Comparison of ENCODE assay signal across 13 cellular contexts in genomic region chr11:2788751-2789140, GRCh38.
DNase-seq lines count a peak whose midpoint lies in the region; ATAC-seq, FAIRE-seq and TF ChIP-seq lines count a peak whose summit lies in the region.
"Had no signal": no experiment of that assay in that cellular context is flagged by ENCODE, and none has a peak within 500 bp of the region (broad histone marks: within the 10 kb centered on the region; RNA-seq: fewer than 3 reads in every experiment).

No MANE protein-coding gene starts in this region.

- peaks cover 13% of the 10 kb centered on the region for H3K4me1 Mint-ChIP-seq in progenitor cell of endocrine pancreas (ENCODE audit: low read depth)
- H3K4me1 Mint-ChIP-seq: activated T-helper 17 cell treated with anti-CD3 and anti-CD28 coated beads, Interleukin-2, amount 50 U/mL, for 72 hours had no signal

- H3K27ac Mint-ChIP-seq in progenitor cell of endocrine pancreas: peak overlapping the region; percentile 73
- H3K27ac Mint-ChIP-seq: activated T-helper 17 cell treated with anti-CD3 and anti-CD28 coated beads, Interleukin-2, amount 50 U/mL, for 72 hours; CD14-positive monocyte; stimulated activated naive B cell treated with anti-CD40 and anti-IgM and Interleukin-4, amounts not matched to agents 10 μg/mL and 1 μg/mL and 100 μg/mL, for 72 hours had no signal

- H3K79me2 ChIP-seq in K562 (ENCODE audit: control insufficient read depth, insufficient read depth, low read length) (no peaks in the 10 kb centered on the region), HepG2 (ENCODE audit: insufficient read depth, low read length) (no peaks in the 10 kb centered on the region)

- FAIRE-seq in K562 (lab: Jason Lieb, UNC): no peak
- FAIRE-seq in HepG2 (lab: Jason Lieb, UNC): no peak
- FAIRE-seq: GM12892 had no signal

- TF ChIP-seq RAD21 in K562 (CRISPR knock-in tag; conservative IDR thresholded peaks at IDR 0.05 in 1 of 2, IDR thresholded peaks at IDR 0.05 in 1 of 2) (no peak), HepG2 (CRISPR knock-in tag; IDR thresholded peaks at IDR 0.05) (no peak)

- in situ Hi-C loops in K562 (cut with MboI): no loop called here
- in situ Hi-C loops in HepG2 (cut with HindIII; ENCODE audit: extremely low pct_ligation_motif_present, low pct_unique_long_range_greater_than_20kb): no loop called here

- peak overlapping the region in 1 of 2 experiments; percentile 80; a peak in 2 of 4 replicates for H3K9ac ChIP-seq in K562 (ENCODE audit: insufficient read depth in 1 of 2, low read depth in 2 of 2, low read length in 2 of 2)
- no peak overlapping the region for H3K9ac ChIP-seq in HepG2 (ENCODE audit: insufficient read depth, low read depth, low read length)

- no TSS peak for BruUV-seq in K562 (replicated peaks; lab: Mats Ljungman, UMichigan)
- no TSS peak for BruUV-seq in HepG2 (replicated peaks; lab: Mats Ljungman, UMichigan)

- H3K36me3 ChIP-seq in HEK293 (ENCODE audit: control insufficient read depth in 2 of 2, insufficient read depth in 1 of 2, low read length in 2 of 2) (no peaks in the 10 kb centered on the region), K562 (ENCODE audit: control insufficient read depth, insufficient read depth, low read length) (no peaks in the 10 kb centered on the region), HepG2 (replicated peaks in 1 of 2; ENCODE audit: control insufficient read depth in 1 of 2, insufficient read depth in 2 of 2, low read length in 2 of 2) (no peaks in the 10 kb centered on the region)

- DNase-seq in K562 (ENCODE audit: extremely low read depth in 1 of 4, low spot score in 3 of 4) (no peak), HepG2 (ENCODE audit: low spot score) (no peak), progenitor cell of endocrine pancreas (ENCODE audit: low spot score, unreplicated experiment) (peak; percentile 8), NOMO-1 treated with DMSO at 0.1 percent for 48 hours (lab: John Stamatoyannopoulos, UW; ENCODE audit: unreplicated experiment) (no peak), ureter (ENCODE audit: low spot score) (no peak)
- no peak for DNase-seq in stimulated activated naive CD4-positive, alpha-beta T cell (lab: John Stamatoyannopoulos, UW)
- DNase-seq: stimulated activated naive B cell treated with anti-CD40 and anti-IgM and Interleukin-4, amounts not matched to agents 10 μg/mL and 1 μg/mL and 100 μg/mL, for 72 hours had no signal

- H3K9me1 ChIP-seq in K562 (ENCODE audit: control insufficient read depth, insufficient read depth, low read length): no peaks in the 10 kb centered on the region

- H3K4me2 ChIP-seq in K562 (ENCODE audit: insufficient read depth, low read length) (peak overlapping the region; percentile 34), HepG2 (ENCODE audit: low read depth, low read length) (peak overlapping the region; percentile 55)

- H2AFZ ChIP-seq in K562 (ENCODE audit: low read depth, low read length) (peak overlapping the region; percentile 43), HepG2 (ENCODE audit: low read length) (no peak overlapping the region)

- H3K9me3 Mint-ChIP-seq in progenitor cell of endocrine pancreas (ENCODE audit: low read depth): peaks cover 16% of the 10 kb centered on the region
- H3K9me3 Mint-ChIP-seq: activated T-helper 17 cell treated with anti-CD3 and anti-CD28 coated beads, Interleukin-2, amount 50 U/mL, for 72 hours had no signal

- H3K27me3 ChIP-seq in K562 (ENCODE audit: control insufficient read depth in 2 of 2, insufficient read depth in 2 of 2, low read length in 2 of 2) (no peaks in the 10 kb centered on the region), HepG2 (ENCODE audit: control insufficient read depth in 1 of 2, insufficient read depth in 2 of 2, low read length in 2 of 2) (peaks cover 19 to 40% of the 10 kb centered on the region in 2 experiments)

- H3K9me3 ChIP-seq in HEK293 (ENCODE audit: control insufficient read depth, insufficient read depth, low read depth, low read length) (no peaks in the 10 kb centered on the region), K562 (replicated peaks; ENCODE audit: control insufficient read depth, insufficient read depth, low read depth, low read length) (peaks cover 2% of the 10 kb centered on the region; the same call in 1 of the 2 replicates), HepG2 (ENCODE audit: low read length) (no peaks in the 10 kb centered on the region)

- H3K27me3 Mint-ChIP-seq in progenitor cell of endocrine pancreas: peaks cover 9% of the 10 kb centered on the region
- H3K27me3 Mint-ChIP-seq: activated T-helper 17 cell treated with anti-CD3 and anti-CD28 coated beads, Interleukin-2, amount 50 U/mL, for 72 hours had no signal

- H3K36me3 Mint-ChIP-seq in progenitor cell of endocrine pancreas (ENCODE audit: insufficient read depth): peaks cover 6% of the 10 kb centered on the region

- WGBS in K562 (ENCODE audit: insufficient coverage, low coverage, missing lambda C conversion rate): 40% methylated on average over 8 of the region's 9 CpGs
- 12% methylated on average over 5 of the region's 9 CpGs for WGBS in HepG2 (ENCODE audit: low lambda C conversion rate)

- H3K4me3 ChIP-seq in HEK293 (ENCODE audit: low read depth, low read length): no peak overlapping the region
- H3K4me3 ChIP-seq in K562: no peak overlapping the region
- H3K4me3 ChIP-seq in HepG2 (replicated peaks in 1 of 3; ENCODE audit: insufficient read depth in 1 of 3, low read depth in 2 of 3, low read length in 3 of 3): peak overlapping the region in 1 of 3 experiments; percentile 44; a peak in 1 of 6 replicates

- TF ChIP-seq EP300 in K562 (IDR thresholded peaks at IDR 0.05; ENCODE audit: low read length) (no peak), HepG2 (IDR thresholded peaks at IDR 0.05; ENCODE audit: low read depth in 2 of 2, low read length in 2 of 2) (no peak), HepG2 (CRISPR knock-in tag; IDR thresholded peaks at IDR 0.05; ENCODE audit: borderline replicate concordance) (no peak)

- no peak for TF ChIP-seq POLR2A in K562 (conservative IDR thresholded peaks at IDR 0.05)
- no peak for TF ChIP-seq POLR2A in HepG2 (IDR thresholded peaks at IDR 0.05; ENCODE audit: insufficient read depth in 1 of 2, low read depth in 2 of 2, low read length in 2 of 2)

- ATAC-seq in K562: peak; percentile 22; the same call in 2 of the 3 replicates
- ATAC-seq in HepG2: peak; percentile 47
- no peak for ATAC-seq in GM21529 (IDR thresholded peaks at IDR 0.05; ENCODE audit: unreplicated experiment)
- ATAC-seq: activated T-helper 17 cell treated with anti-CD3 and anti-CD28 coated beads, Interleukin-2, amount 50 U/mL, for 72 hours; stimulated activated naive B cell treated with anti-CD40 and anti-IgM and Interleukin-4, amounts not matched to agents 10 μg/mL and 1 μg/mL and 100 μg/mL, for 72 hours had no signal

- H3K4me3 Mint-ChIP-seq in progenitor cell of endocrine pancreas (ENCODE audit: low read depth): peak overlapping the region; percentile 12
- H3K4me3 Mint-ChIP-seq: activated T-helper 17 cell treated with anti-CD3 and anti-CD28 coated beads, Interleukin-2, amount 50 U/mL, for 72 hours; stimulated activated naive B cell treated with anti-CD40 and anti-IgM and Interleukin-4, amounts not matched to agents 10 μg/mL and 1 μg/mL and 100 μg/mL, for 72 hours had no signal

- H4K20me1 ChIP-seq in K562 (replicated peaks; ENCODE audit: control insufficient read depth, insufficient read depth, low read length): no peaks in the 10 kb centered on the region
- H4K20me1 ChIP-seq in HepG2 (ENCODE audit: insufficient read depth, low read length): 0 out of 2 replicates have a peak, but pooled peaks cover 2% of the 10 kb centered on the region

- CTCF ChIA-PET in HEK293 (lab: Yijun Ruan, JAX) (no interaction called here), K562 (lab: Yijun Ruan, JAX; ENCODE audit: low intra/inter-chr PET ratio) (no interaction called here), HepG2 (lab: Yijun Ruan, JAX; ENCODE audit: low intra/inter-chr PET ratio, low total read pairs) (no interaction called here)

- POLR2A ChIA-PET in HEK293 (lab: Yijun Ruan, JAX): no interaction called here
- POLR2A ChIA-PET in K562 (lab: Yijun Ruan, JAX): interaction anchor here (1.0 to 1.2 kb wide), 2 partner anchors 9 to 10 kb away, joined by 3 read pairs; no protein-coding TSS in a partner anchor
- POLR2A ChIA-PET in HepG2 (lab: Yijun Ruan, JAX): interaction anchor here (0.5 to 1.4 kb wide), 2 partner anchors 58 to 84 kb away, joined by 4 to 7 read pairs; no protein-coding TSS in a partner anchor

- H3K27ac ChIP-seq in HEK293 (ENCODE audit: extremely low read depth, low read depth, low read length) (no peak overlapping the region), K562 (ENCODE audit: extremely low read depth, low read depth, low read length) (no peak overlapping the region), HepG2 (ENCODE audit: extremely low read length, insufficient read depth, low read length) (no peak overlapping the region)
- H3K27ac ChIP-seq: epithelial cell of prostate had no signal

- no peak for TF ChIP-seq CTCF in HEK293 (tag by site-specific recombination; IDR thresholded peaks at IDR 0.05)
- no peak for TF ChIP-seq CTCF in K562 (IDR thresholded peaks at IDR 0.05 in 2 of 3, conservative IDR thresholded peaks at IDR 0.05 in 1 of 3; ENCODE audit: insufficient read depth in 2 of 3, low read depth in 1 of 3, low read length in 3 of 3)
- no peak for TF ChIP-seq CTCF in HepG2 (CRISPR knock-in tag; IDR thresholded peaks at IDR 0.05)
- TF ChIP-seq CTCF in progenitor cell of endocrine pancreas (IDR thresholded peaks at IDR 0.05; ENCODE audit: unreplicated experiment): no peak

- intact Hi-C loops in K562 (cut with micrococcal nuclease) (no loop called here), HepG2 (cut with micrococcal nuclease; ENCODE audit: unreplicated experiment) (no loop called here)

- no peaks in the 10 kb centered on the region for H3K4me1 ChIP-seq in HEK293 (ENCODE audit: control insufficient read depth, insufficient read depth, low read length)
- peaks cover 11 to 43% of the 10 kb centered on the region in 2 experiments; a peak in 4 of 5 replicates for H3K4me1 ChIP-seq in K562 (replicated peaks in 1 of 2; ENCODE audit: control insufficient read depth in 2 of 2, insufficient read depth in 2 of 2, low read length in 2 of 2)
- peaks cover 25% of the 10 kb centered on the region for H3K4me1 ChIP-seq in HepG2 (ENCODE audit: insufficient read depth, low read length)

TF ChIP-seq in HEK293, 187 proteins besides CTCF, POLR2A, EP300 and RAD21 (continues in another document):
- TF ChIP-seq GLI4 (tag by site-specific recombination; IDR thresholded peaks at IDR 0.05): no peak

TF ChIP-seq in K562, 482 proteins besides CTCF, POLR2A, EP300 and RAD21 (continues in another document):
- no peak for TF ChIP-seq KLF10 (CRISPR knock-in tag; IDR thresholded peaks at IDR 0.05)

TF ChIP-seq in HepG2, 621 proteins besides CTCF, POLR2A, EP300 and RAD21:
- no peak for TF ChIP-seq MXI1 (IDR thresholded peaks at IDR 0.05; ENCODE audit: borderline replicate concordance, low read depth, low read length)
- TF ChIP-seq HNRNPL (IDR thresholded peaks at IDR 0.05; ENCODE audit: low read depth, low read length): peak; percentile 88
